Comparison of ENCODE assay signal across 8 cellular contexts in genomic region chr11:13335319-13335718, GRCh38. TPM values are rescaled to one million over a fixed set of nuclear protein-coding genes. Genes with fewer than 3 reads are reported as not detected.
DNase-seq lines count a peak whose midpoint lies in the region; ATAC-seq lines count a peak whose summit lies in the region.

No MANE protein-coding gene starts in this region.

- peak; percentile 57 for DNase-seq in COLO668 (lab: John Stamatoyannopoulos, UW; ENCODE audit: unreplicated experiment)
- peak; percentile 35 for DNase-seq in LoVo (ENCODE audit: low spot score)
- DNase-seq in SJSA1 (ENCODE audit: low read depth in 1 of 2, low spot score in 2 of 2), result peak; percentile 67 to 75
- peak; percentile 54 for DNase-seq in activated effector memory CD4-positive, alpha-beta T cell treated with Interleukin-2 at 50 U/mL for 16 hours
- DNase-seq in glomerular visceral epithelial cell (ENCODE audit: extremely low spot score), result peak; percentile 64
- peak; percentile 68 for DNase-seq in retina

- H3K27ac ChIP-seq in SJSA1, result no peak overlapping the region

- H3K4me3 ChIP-seq in SJSA1, result no peak overlapping the region

- no peaks in the 10 kb centered on the region for H3K27me3 ChIP-seq in SJSA1 (replicated peaks)

- no peaks in the 10 kb centered on the region for H3K9me3 ChIP-seq in SJSA1 (replicated peaks)

- ATAC-seq in GM21528 (IDR thresholded peaks at IDR 0.05; ENCODE audit: low FRiP score, unreplicated experiment) (peak; percentile 35), GM21381 (IDR thresholded peaks at IDR 0.05; ENCODE audit: unreplicated experiment) (no peak)

- H3K4me1 ChIP-seq in SJSA1 (replicated peaks), result peaks cover 33% of the 10 kb centered on the region

- no peaks in the 10 kb centered on the region for H3K36me3 ChIP-seq in SJSA1

RNA-seq across cellular contexts. Expression of gene BMAL1, which starts 57.7 kb away (rescaled TPM):
- 14.3 and 28.2 TPM in 2 replicates for total RNA-seq in SJSA1 (2014; rRNA removed; shearing (Covaris generic))
